22 cellular contexts compared by ENCODE assay signal in the genomic region with DNA sequence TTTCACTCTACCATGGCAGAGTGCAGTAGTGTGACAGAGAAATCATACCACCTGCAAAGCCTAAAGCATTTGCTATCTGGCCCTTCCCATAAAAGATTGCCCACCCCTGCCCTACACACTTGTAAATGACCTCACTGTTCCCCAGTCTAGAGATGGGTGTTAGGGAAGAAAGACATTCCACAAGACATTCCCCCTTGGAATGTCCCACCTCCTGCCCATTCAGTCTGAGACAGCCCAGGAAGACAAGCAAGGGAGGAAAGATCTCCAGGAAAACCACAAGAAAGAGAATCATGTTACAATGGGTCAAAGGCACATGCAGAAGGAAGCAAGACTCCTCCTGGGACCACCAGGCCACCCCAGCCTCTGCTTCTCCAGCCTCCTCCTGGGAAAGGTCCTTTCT.
DNase-seq lines count a peak whose midpoint lies in the region; ATAC-seq and TF ChIP-seq lines count a peak whose summit lies in the region.
"Had no signal": no experiment of that assay in that cellular context is flagged by ENCODE, and none has a peak within 500 bp of the region (broad histone marks: within the 10 kb centered on the region; RNA-seq: fewer than 3 reads in every experiment).

No MANE protein-coding gene starts in this region.

- H3K9me3 ChIP-seq in BE2C, result no peaks in the 10 kb centered on the region
- no peaks in the 10 kb centered on the region for H3K9me3 ChIP-seq in NT2/D1 (ENCODE audit: insufficient read depth, low read length)
- no peaks in the 10 kb centered on the region for H3K9me3 ChIP-seq in hepatocyte (ENCODE audit: low read depth)
- no peaks in the 10 kb centered on the region for H3K9me3 ChIP-seq in neuronal stem cell (replicated peaks in 1 of 2; ENCODE audit: control insufficient read depth in 2 of 2, insufficient read depth in 1 of 2, low read depth in 1 of 2, low read length in 2 of 2)
- H3K9me3 ChIP-seq: A549 had no signal

- H3K36me3 ChIP-seq in BE2C (no peaks in the 10 kb centered on the region), NT2/D1 (ENCODE audit: insufficient read depth, insufficient read length, low read length) (no peaks in the 10 kb centered on the region), hepatocyte (replicated peaks; ENCODE audit: insufficient read depth, low read depth) (no peaks in the 10 kb centered on the region), neuronal stem cell (replicated peaks in 1 of 2; ENCODE audit: control insufficient read depth in 2 of 2, insufficient read depth in 2 of 2, low read length in 2 of 2) (no peaks in the 10 kb centered on the region), GM23338 (ENCODE audit: insufficient read depth) (no peaks in the 10 kb centered on the region)

- no peaks in the 10 kb centered on the region for H3F3A ChIP-seq in GM23338 (replicated peaks; ENCODE audit: low read depth)

- H2BK15ac ChIP-seq in neuronal stem cell (ENCODE audit: low read length), result no peak overlapping the region

- no peak overlapping the region for H2BK12ac ChIP-seq in neuronal stem cell (ENCODE audit: low read length)

- no peaks in the 10 kb centered on the region for H4K20me1 ChIP-seq in hepatocyte (ENCODE audit: insufficient read depth, poor library complexity, severe bottlenecking)
- no peaks in the 10 kb centered on the region; the same call in 1 of the 2 replicates for H4K20me1 ChIP-seq in GM23338 (replicated peaks; ENCODE audit: insufficient read depth)

- H3K27me3 ChIP-seq in BE2C (no peaks in the 10 kb centered on the region), NT2/D1 (ENCODE audit: insufficient read depth, insufficient read length) (no peaks in the 10 kb centered on the region), hepatocyte (no peaks in the 10 kb centered on the region), neuronal stem cell (ENCODE audit: control insufficient read depth in 3 of 3, insufficient read depth in 3 of 3, low read depth in 1 of 3, low read length in 3 of 3) (peaks cover 0 to 4% (median 0%) of the 10 kb centered on the region in 3 experiments), GM23338 (ENCODE audit: insufficient read depth) (no peaks in the 10 kb centered on the region)

- H3K4me1 ChIP-seq in BE2C (peaks cover 15% of the 10 kb centered on the region), NT2/D1 (ENCODE audit: insufficient read depth, insufficient read length) (peaks cover 7% of the 10 kb centered on the region), hepatocyte (ENCODE audit: insufficient read depth) (no peaks in the 10 kb centered on the region), neuronal stem cell (ENCODE audit: control insufficient read depth in 2 of 2, insufficient read depth in 1 of 2, low read depth in 1 of 2, low read length in 2 of 2) (peaks cover 0 to 9% of the 10 kb centered on the region in 2 donors), GM23338 (ENCODE audit: insufficient read depth) (no peaks in the 10 kb centered on the region)
- H3K4me1 ChIP-seq: A549 had no signal

- no peak overlapping the region for H4K91ac ChIP-seq in neuronal stem cell (ENCODE audit: low read depth, low read length, poor library complexity)

- CTCF ChIA-PET in activated CD4-positive, alpha-beta memory T cell treated with anti-CD3 and anti-CD28 coated beads, Interleukin-2, amount 10 ng/mL, durations not matched to agents 7 days and 5 days (lab: Charles Lee), result no interaction called here

- H3K79me2 ChIP-seq in hepatocyte (no peaks in the 10 kb centered on the region), GM23338 (replicated peaks; ENCODE audit: insufficient read depth) (no peaks in the 10 kb centered on the region)

- H3K4me2 ChIP-seq in hepatocyte (no peak overlapping the region), neuronal stem cell (ENCODE audit: insufficient read depth, low read length, poor library complexity, severe bottlenecking) (no peak overlapping the region), GM23338 (no peak overlapping the region)
- H3K4me2 ChIP-seq: A549 had no signal

- H4K8ac ChIP-seq in neuronal stem cell (ENCODE audit: low read depth, low read length), result no peak overlapping the region

- H2AFZ ChIP-seq in hepatocyte (no peak overlapping the region), neuronal stem cell (ENCODE audit: low read length) (peak overlapping the region; percentile 24), GM23338 (no peak overlapping the region)

- no peak overlapping the region for H2AK5ac ChIP-seq in neuronal stem cell (ENCODE audit: low read depth, low read length)

- no peaks in the 10 kb centered on the region for H3K9me2 ChIP-seq in hepatocyte (replicated peaks; ENCODE audit: insufficient read depth)
- H3K9me2 ChIP-seq in GM23338 (ENCODE audit: insufficient read depth), result peaks cover 3% of the 10 kb centered on the region; the same call in 1 of the 2 replicates

- H3K4me3 ChIP-seq in BE2C (ENCODE audit: low read depth, low read length), result peak overlapping the region; percentile 37
- H3K4me3 ChIP-seq in NT2/D1 (ENCODE audit: insufficient read length, low read depth), result no peak overlapping the region
- H3K4me3 ChIP-seq in hepatocyte, result no peak overlapping the region
- no peak overlapping the region for H3K4me3 ChIP-seq in neuronal stem cell (ENCODE audit: low read length in 2 of 2)
- no peak overlapping the region for H3K4me3 ChIP-seq in GM23338
- H3K4me3 ChIP-seq: A549 had no signal

- H2BK120ac ChIP-seq in neuronal stem cell (ENCODE audit: low read depth, low read length), result no peak overlapping the region

- no peaks in the 10 kb centered on the region; the same call in 2 of the 3 replicates for H3K9me3 Mint-ChIP-seq in GM23338
- H3K9me3 Mint-ChIP-seq in activated CD4-positive, alpha-beta memory T cell treated with anti-CD3 and anti-CD28 coated beads, Interleukin-2, amount 10 ng/mL, durations not matched to agents 7 days and 5 days, result no peaks in the 10 kb centered on the region
- H3K9me3 Mint-ChIP-seq: CD4-positive, alpha-beta T cell had no signal

- H3K79me1 ChIP-seq in neuronal stem cell (ENCODE audit: low read depth, low read length), result no peaks in the 10 kb centered on the region

- TF ChIP-seq CTCF in BE2C (IDR thresholded peaks at IDR 0.05; ENCODE audit: low read depth, low read length) (no peak), hepatocyte (IDR thresholded peaks at IDR 0.05; ENCODE audit: poor library complexity) (no peak), GM23338 (conservative IDR thresholded peaks at IDR 0.05; ENCODE audit: low read depth in 2 of 2) (no peak)

- POLR2A ChIA-PET in activated CD4-positive, alpha-beta memory T cell treated with anti-CD3 and anti-CD28 coated beads, Interleukin-2, amount 10 ng/mL, durations not matched to agents 7 days and 5 days (lab: Charles Lee), result no interaction called here

- peaks cover 5% of the 10 kb centered on the region; the same call in 2 of the 3 replicates for H3K4me1 Mint-ChIP-seq in GM23338
- H3K4me1 Mint-ChIP-seq in activated CD4-positive, alpha-beta memory T cell treated with anti-CD3 and anti-CD28 coated beads, Interleukin-2, amount 10 ng/mL, durations not matched to agents 7 days and 5 days, result no peaks in the 10 kb centered on the region
- H3K4me1 Mint-ChIP-seq: B cell, IgD-negative memory B cell had no signal

- H3K9ac ChIP-seq in NT2/D1 (ENCODE audit: insufficient read length, low read depth), result no peak overlapping the region
- no peak overlapping the region for H3K9ac ChIP-seq in neuronal stem cell (ENCODE audit: low read depth, low read length, poor library complexity)

- no peak overlapping the region for H3K18ac ChIP-seq in neuronal stem cell (ENCODE audit: low read length)

- no peak overlapping the region for H2BK5ac ChIP-seq in neuronal stem cell (ENCODE audit: low read length)

- H3K14ac ChIP-seq in neuronal stem cell (ENCODE audit: low read length), result no peak overlapping the region

- DNase-seq in BE2C (no peak), NT2/D1 (ENCODE audit: low read depth, low spot score) (peak; percentile 32), hepatocyte (ENCODE audit: low spot score) (no peak), neuronal stem cell (ENCODE audit: low spot score) (no peak), GM23338 (ENCODE audit: low spot score) (no peak), NCI-H2107 (lab: John Stamatoyannopoulos, UW) (no peak)
- DNase-seq in activated CD4-positive, alpha-beta memory T cell treated with anti-CD3 and anti-CD28 coated beads, Interleukin-2, amount 10 ng/mL, durations not matched to agents 7 days and 5 days, result no peak
- DNase-seq: CD4-positive, alpha-beta T cell; DMS153; DMS79; GF-D8; GOT3; H7; HFFc6; KBM-7 had no signal

- H3K4ac ChIP-seq in neuronal stem cell (ENCODE audit: low read length), result no peak overlapping the region

- H3K27me3 Mint-ChIP-seq in GM23338 (ENCODE audit: insufficient read depth, low read depth, poor library complexity), result peaks cover 7% of the 10 kb centered on the region
- H3K27me3 Mint-ChIP-seq in activated CD4-positive, alpha-beta memory T cell treated with anti-CD3 and anti-CD28 coated beads, Interleukin-2, amount 10 ng/mL, durations not matched to agents 7 days and 5 days, result peaks cover 13% of the 10 kb centered on the region

- ATAC-seq in GM23338, result no peak
- ATAC-seq: A549, HCT116, HepG2 had no signal

- no peak overlapping the region for H3K27ac Mint-ChIP-seq in GM23338
- H3K27ac Mint-ChIP-seq in activated CD4-positive, alpha-beta memory T cell treated with anti-CD3 and anti-CD28 coated beads, Interleukin-2, amount 10 ng/mL, durations not matched to agents 7 days and 5 days, result no peak overlapping the region
- H3K27ac Mint-ChIP-seq: B cell; CD4-positive, alpha-beta T cell; HFFc6; IgD-negative memory B cell had no signal

- H3K4me3 Mint-ChIP-seq in GM23338, result no peak overlapping the region
- no peak overlapping the region for H3K4me3 Mint-ChIP-seq in activated CD4-positive, alpha-beta memory T cell treated with anti-CD3 and anti-CD28 coated beads, Interleukin-2, amount 10 ng/mL, durations not matched to agents 7 days and 5 days
- H3K4me3 Mint-ChIP-seq: B cell; CD4-positive, alpha-beta T cell; HFFc6; IgD-negative memory B cell had no signal

- H3K27ac ChIP-seq in hepatocyte (peak overlapping the region; percentile 71), neuronal stem cell (replicated peaks; ENCODE audit: low read length) (no peak overlapping the region), GM23338 (ENCODE audit: low read depth) (no peak overlapping the region)
- H3K27ac ChIP-seq: 22Rv1, A549, C4-2B had no signal

- H3K23ac ChIP-seq in neuronal stem cell (ENCODE audit: low read depth, low read length, poor library complexity), result no peak overlapping the region

- H3K36me3 Mint-ChIP-seq in GM23338 (ENCODE audit: low read depth), result no peaks in the 10 kb centered on the region; the same call in 2 of the 3 replicates
- no peaks in the 10 kb centered on the region for H3K36me3 Mint-ChIP-seq in activated CD4-positive, alpha-beta memory T cell treated with anti-CD3 and anti-CD28 coated beads, Interleukin-2, amount 10 ng/mL, durations not matched to agents 7 days and 5 days (ENCODE audit: low read depth)
- H3K36me3 Mint-ChIP-seq: IgD-negative memory B cell had no signal

TF ChIP-seq in GM23338, 12 proteins besides CTCF, POLR2A, EP300 and RAD21 (continues in another document):
- TF ChIP-seq STAT1 (IDR thresholded peaks at IDR 0.05; ENCODE audit: unreplicated experiment), result no peak
